21 cellular contexts compared by ENCODE assay signal in the genomic region with DNA sequence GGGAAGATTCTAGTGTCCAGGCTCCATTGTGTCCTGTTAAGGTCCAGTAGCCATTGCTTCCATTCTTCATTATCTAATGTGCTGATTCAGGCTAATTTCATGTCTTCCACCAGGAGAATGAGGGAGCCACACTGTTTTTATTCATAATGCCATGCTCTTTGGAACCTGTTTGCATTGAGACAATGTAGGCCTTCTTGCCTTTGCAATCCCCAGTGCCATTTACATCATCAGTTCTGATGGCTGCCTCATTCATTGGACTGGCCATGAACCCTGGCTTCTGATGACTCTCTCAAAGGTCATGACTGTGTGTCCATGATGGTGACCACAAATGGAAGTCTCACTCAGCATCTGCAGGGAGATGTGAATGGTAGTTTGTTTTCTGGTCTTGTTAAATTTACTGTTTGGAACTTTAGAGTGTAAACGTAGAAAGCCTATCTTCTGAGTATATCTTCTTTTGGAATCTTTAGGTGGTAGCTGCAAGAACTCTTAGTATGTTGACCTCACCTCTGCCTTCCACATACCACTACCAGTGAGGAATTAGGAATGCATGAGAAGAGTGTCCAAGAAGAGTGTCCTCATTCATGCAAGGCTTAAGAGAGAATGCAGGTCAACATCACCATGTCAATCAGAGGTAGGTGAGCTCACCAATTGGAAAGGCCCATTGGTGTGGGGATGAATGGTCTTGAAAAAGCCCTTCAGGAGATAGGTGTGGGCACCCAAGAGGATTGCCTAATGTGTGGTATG. TPM values are rescaled to one million over a fixed set of nuclear protein-coding genes. Genes with fewer than 3 reads are reported as not detected.
DNase-seq lines count a peak whose midpoint lies in the region; ATAC-seq, FAIRE-seq and TF ChIP-seq lines count a peak whose summit lies in the region.
"Had no signal": no experiment of that assay in that cellular context is flagged by ENCODE, and none has a peak within 500 bp of the region (broad histone marks: within the 10 kb centered on the region; RNA-seq: fewer than 3 reads in every experiment).

No MANE protein-coding gene starts in this region.

- H3K4me2 ChIP-seq in K562 (ENCODE audit: insufficient read depth, low read length): no peak overlapping the region

- POLR2A ChIA-PET in K562 (lab: Yijun Ruan, JAX): no interaction called here

- intact Hi-C loops in K562 (cut with micrococcal nuclease): no loop called here

- no peaks in the 10 kb centered on the region for H4K20me1 ChIP-seq in K562 (replicated peaks; ENCODE audit: control insufficient read depth, insufficient read depth, low read length)

- TF ChIP-seq EP300 in K562 (IDR thresholded peaks at IDR 0.05; ENCODE audit: low read length): no peak

- ATAC-seq in K562 (no peak), HG02885 (IDR thresholded peaks at IDR 0.05; ENCODE audit: poor library complexity, unreplicated experiment) (no peak), GM18861 (IDR thresholded peaks at IDR 0.05; ENCODE audit: unreplicated experiment) (no peak), GM18498 (IDR thresholded peaks at IDR 0.05; ENCODE audit: unreplicated experiment) (no peak)
- ATAC-seq: HCT116 had no signal

- H3K4me1 ChIP-seq in K562 (replicated peaks in 1 of 2; ENCODE audit: control insufficient read depth in 2 of 2, insufficient read depth in 2 of 2, low read length in 2 of 2): no peaks in the 10 kb centered on the region

- CTCF ChIA-PET in K562 (lab: Yijun Ruan, JAX; ENCODE audit: low intra/inter-chr PET ratio): no interaction called here

- H3K27ac ChIP-seq in K562 (ENCODE audit: extremely low read depth, low read depth, low read length): no peak overlapping the region
- H3K27ac ChIP-seq: C4-2B had no signal

- H3K9me1 ChIP-seq in K562 (ENCODE audit: control insufficient read depth, insufficient read depth, low read length): no peaks in the 10 kb centered on the region

- no peaks in the 10 kb centered on the region for H3K27me3 ChIP-seq in K562 (ENCODE audit: control insufficient read depth in 2 of 2, insufficient read depth in 2 of 2, low read length in 2 of 2)

- H3K4me3 ChIP-seq in K562: no peak overlapping the region

- H2AFZ ChIP-seq in K562 (ENCODE audit: low read depth, low read length): no peak overlapping the region

- H3K9ac ChIP-seq in K562 (ENCODE audit: insufficient read depth in 1 of 2, low read depth in 2 of 2, low read length in 2 of 2): no peak overlapping the region

- H3K36me3 ChIP-seq in K562 (ENCODE audit: control insufficient read depth, insufficient read depth, low read length): no peaks in the 10 kb centered on the region; the same call in 2 of the 3 replicates

- 15% methylated on average over 1 of the region's 1 CpG for WGBS in K562 (ENCODE audit: insufficient coverage, low coverage, missing lambda C conversion rate)

- no peak for TF ChIP-seq RAD21 in K562 (CRISPR knock-in tag; conservative IDR thresholded peaks at IDR 0.05 in 1 of 2, IDR thresholded peaks at IDR 0.05 in 1 of 2)

- no TSS peak for BruUV-seq in K562 (replicated peaks; lab: Mats Ljungman, UMichigan)

- H3K79me2 ChIP-seq in K562 (ENCODE audit: control insufficient read depth, insufficient read depth, low read length): no peaks in the 10 kb centered on the region

- no peak for TF ChIP-seq POLR2A in K562 (conservative IDR thresholded peaks at IDR 0.05)

- in situ Hi-C loops in K562 (cut with MboI): no loop called here

- peak; percentile 25 for DNase-seq in M059J (ENCODE audit: low read depth)
- DNase-seq in K562 (ENCODE audit: extremely low read depth in 1 of 4, low spot score in 3 of 4): no peak
- DNase-seq in foreskin melanocyte: peak; percentile 25
- no peak for DNase-seq in NCI-H345 treated with DMSO at 0.1 percent for 48 hours (lab: John Stamatoyannopoulos, UW; ENCODE audit: unreplicated experiment)
- DNase-seq: AML-193; Caco-2; CD4-positive, alpha-beta T cell; GOT3; H7; HFFc6; KBM-7 had no signal

- FAIRE-seq in K562 (lab: Jason Lieb, UNC): no peak
- FAIRE-seq: A204.1, D721Med, G401.6, GM12891, GM18507 had no signal

- no peaks in the 10 kb centered on the region for H3K9me3 ChIP-seq in K562 (replicated peaks; ENCODE audit: control insufficient read depth, insufficient read depth, low read depth, low read length)
- H3K9me3 ChIP-seq: Caco-2 had no signal

- no peak for TF ChIP-seq CTCF in K562 (IDR thresholded peaks at IDR 0.05 in 2 of 3, conservative IDR thresholded peaks at IDR 0.05 in 1 of 3; ENCODE audit: insufficient read depth in 2 of 3, low read depth in 1 of 3, low read length in 3 of 3)

TF ChIP-seq in K562, 482 proteins besides CTCF, POLR2A, EP300 and RAD21 (continues in another document):
- TF ChIP-seq ZFP91 (CRISPR knock-in tag; IDR thresholded peaks at IDR 0.05) (no peak), ZBED1 (IDR thresholded peaks at IDR 0.05) (no peak), TAF9B (IDR thresholded peaks at IDR 0.05; ENCODE audit: partially characterized antibody) (no peak), MYC (IDR thresholded peaks at IDR 0.05; ENCODE audit: low read depth, low read length) (no peak), MYC (CRISPR knock-in tag; IDR thresholded peaks at IDR 0.05; ENCODE audit: borderline replicate concordance, low read depth) (no peak), IRF1 (CRISPR knock-in tag; IDR thresholded peaks at IDR 0.05; ENCODE audit: borderline replicate concordance) (no peak), MAFG (tag; conservative IDR thresholded peaks at IDR 0.05) (peak; percentile 56; the same call in 1 of the 2 replicates), DDX20 (tag; IDR thresholded peaks at IDR 0.05; ENCODE audit: low read depth) (no peak), SAFB (IDR thresholded peaks at IDR 0.05; ENCODE audit: borderline replicate concordance, low read depth, low read length) (no peak), C11orf30 (IDR thresholded peaks at IDR 0.05; ENCODE audit: low read depth) (peak; percentile 47; the same call in 1 of the 2 replicates), BCOR (IDR thresholded peaks at IDR 0.05) (no peak), ZNF134 (CRISPR knock-in tag; conservative IDR thresholded peaks at IDR 0.05) (no peak), LARP7 (IDR thresholded peaks at IDR 0.05) (no peak), TAF7 (tag; IDR thresholded peaks at IDR 0.05) (no peak)
- TF ChIP-seq, protein P1, sequence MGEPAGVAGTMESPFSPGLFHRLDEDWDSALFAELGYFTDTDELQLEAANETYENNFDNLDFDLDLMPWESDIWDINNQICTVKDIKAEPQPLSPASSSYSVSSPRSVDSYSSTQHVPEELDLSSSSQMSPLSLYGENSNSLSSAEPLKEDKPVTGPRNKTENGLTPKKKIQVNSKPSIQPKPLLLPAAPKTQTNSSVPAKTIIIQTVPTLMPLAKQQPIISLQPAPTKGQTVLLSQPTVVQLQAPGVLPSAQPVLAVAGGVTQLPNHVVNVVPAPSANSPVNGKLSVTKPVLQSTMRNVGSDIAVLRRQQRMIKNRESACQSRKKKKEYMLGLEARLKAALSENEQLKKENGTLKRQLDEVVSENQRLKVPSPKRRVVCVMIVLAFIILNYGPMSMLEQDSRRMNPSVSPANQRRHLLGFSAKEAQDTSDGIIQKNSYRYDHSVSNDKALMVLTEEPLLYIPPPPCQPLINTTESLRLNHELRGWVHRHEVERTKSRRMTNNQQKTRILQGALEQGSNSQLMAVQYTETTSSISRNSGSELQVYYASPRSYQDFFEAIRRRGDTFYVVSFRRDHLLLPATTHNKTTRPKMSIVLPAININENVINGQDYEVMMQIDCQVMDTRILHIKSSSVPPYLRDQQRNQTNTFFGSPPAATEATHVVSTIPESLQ (CRISPR knock-in tag; IDR thresholded peaks at IDR 0.05): no peak

RNA-seq across cellular contexts. Expression of gene ZFP64, which starts 42.9 kb away (rescaled TPM):
- 27.2 and 27.4 TPM in 2 replicates for total RNA-seq in M059J (2014; rRNA removed; shearing (Covaris generic))
- total RNA-seq in K562 (2011; cell fraction: chromatin; rRNA removed; ENCODE audit: low replicate concordance): 19.7 and 20.7 TPM in 2 replicates
- total RNA-seq in K562 (2011; cell fraction: nucleolus; rRNA removed): 15.2 and 16.6 TPM in 2 replicates
- 15.8 and 19.6 TPM in 2 replicates for total RNA-seq in K562 (2011; cell fraction: nucleoplasm; rRNA removed)
- 7.0 and 10.3 TPM in 2 replicates for total RNA-seq in K562 (2014; rRNA removed)
- total RNA-seq in K562 (2014; rRNA removed; fragmentation: Illumina TruSeq; extraction: Trizol): 6.2 and 7.2 TPM in 2 replicates
- 6.3 and 7.1 TPM in 2 replicates for total RNA-seq in K562 (2015; rRNA removed; fragmentation: Illumina TruSeq; extraction: Trizol)
- 11.3 and 12.9 TPM in 2 replicates for total RNA-seq in K562 (2021)
- polyA plus RNA-seq in K562 (2011; rRNA removed): 12.2 and 13.8 TPM in 2 replicates
- 14.6 and 19.1 TPM in 2 replicates for polyA plus RNA-seq in K562 (2011; cell fraction: cytosol; rRNA removed)
- polyA plus RNA-seq in K562 (2011; cell fraction: nucleus; rRNA removed): 9.7 and 10.0 TPM in 2 replicates
- 8.6 and 9.3 TPM in 2 replicates for polyA plus RNA-seq in K562 (2012)
- 12.7 and 13.4 TPM in 2 replicates for polyA plus RNA-seq in K562 (2014; fragmentation: Illumina TruSeq; extraction: Trizol)
- 1 to 10 TPM; 1.4 to 1.8 TPM for polyA plus RNA-seq in K562 (2014; fragmentation: Nextera tagmentation; extraction: Ambion mirVana)
- 7.3 and 8.4 TPM in 2 replicates for polyA plus RNA-seq in K562 (2014; rRNA removed)
- 11.8 and 16.2 TPM in 2 replicates for polyA minus RNA-seq in K562 (2011; rRNA and poly(A)+ RNA removed)
- polyA minus RNA-seq in K562 (2011; cell fraction: cytosol; rRNA and poly(A)+ RNA removed): 9.7 and 11.7 TPM in 2 replicates
- 9.0 and 11.1 TPM in 2 replicates for polyA minus RNA-seq in K562 (2011; cell fraction: nucleus; rRNA and poly(A)+ RNA removed)

Comparison
In these comparisons a context has a peak if more than half of its experiments do, and no peak if none do; other contexts are left out.
1. DNase-seq: peak in M059J (single experiment) and foreskin melanocyte (single experiment); none in K562 (0 of 4) and NCI-H345 treated with DMSO at 0.1 percent for 48 hours (single experiment).